ENCODE assay signal across 1 cellular context in the genomic region with DNA sequence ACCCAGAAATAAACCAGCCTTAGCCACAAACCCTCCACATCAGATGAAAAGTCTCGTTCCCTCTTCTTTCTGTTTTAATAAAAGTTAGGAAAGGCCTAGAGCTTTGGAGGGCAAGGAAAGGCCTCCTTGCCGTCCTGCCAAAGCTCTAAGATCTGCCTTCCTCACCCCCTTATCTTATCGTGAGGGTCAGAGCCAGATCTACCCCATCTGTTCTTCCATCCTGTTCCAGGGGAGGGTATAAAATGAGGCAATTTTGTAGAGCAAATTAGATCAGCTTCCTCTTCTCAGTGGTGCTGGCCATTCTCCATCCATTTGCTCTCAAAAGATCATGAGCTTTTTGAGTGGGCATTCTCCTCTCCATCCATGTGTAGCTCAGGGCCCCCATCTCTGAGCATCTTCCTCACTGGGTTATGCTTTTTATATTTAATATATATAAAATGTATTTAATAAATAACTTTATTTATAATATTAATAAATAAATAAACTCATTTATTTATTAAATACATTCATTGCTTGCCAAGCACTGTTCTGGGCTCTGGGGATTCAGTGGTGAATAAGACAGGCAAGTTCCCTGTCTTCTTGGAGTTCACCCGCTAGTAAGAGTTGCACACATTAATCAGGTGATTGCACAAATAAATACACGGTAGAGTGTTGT.
TF ChIP-seq lines count a peak whose summit lies in the region.

No MANE protein-coding gene starts in this region.

TF ChIP-seq in H1, 55 proteins besides CTCF, POLR2A, EP300 and RAD21:
- TF ChIP-seq RNF2 (IDR thresholded peaks at IDR 0.05; ENCODE audit: borderline replicate concordance, low read depth, low read length, missing control alignments, poor library complexity, severe bottlenecking) = no peak
- TF ChIP-seq CHD2 (IDR thresholded peaks at IDR 0.05; ENCODE audit: low read length) = no peak
- TF ChIP-seq SUZ12 (IDR thresholded peaks at IDR 0.05; ENCODE audit: low read length) = no peak
- TF ChIP-seq TAF1 (IDR thresholded peaks at IDR 0.05; ENCODE audit: low read depth, low read length) = no peak
- TF ChIP-seq YY1 (IDR thresholded peaks at IDR 0.05; ENCODE audit: low read depth, low read length) = no peak
- TF ChIP-seq MAFK (IDR thresholded peaks at IDR 0.05; ENCODE audit: low read depth, low read length) = no peak
TF ChIP-seq in H1: peak in this region for 0.
